ENCODE assay signal across 1 cellular context in genomic region chr2:190156750-190157277, GRCh38.
TF ChIP-seq lines count a peak whose summit lies in the region.

No MANE protein-coding gene starts in this region.

TF ChIP-seq in GM12878, 131 proteins besides CTCF, POLR2A, EP300 and RAD21 (continued from another document):
- TF ChIP-seq BCLAF1 (IDR thresholded peaks at IDR 0.05) = no peak
- peak; percentile 52 for TF ChIP-seq MTA2 (IDR thresholded peaks at IDR 0.05; ENCODE audit: low read depth)
- no peak for TF ChIP-seq POU2F2 (IDR thresholded peaks at IDR 0.05; ENCODE audit: borderline replicate concordance, low read depth, low read length)
- peak; percentile 68; the same call in 1 of the 2 replicates for TF ChIP-seq ZNF217 (IDR thresholded peaks at IDR 0.05)
